9 cellular contexts compared by ENCODE assay signal in the genomic region with DNA sequence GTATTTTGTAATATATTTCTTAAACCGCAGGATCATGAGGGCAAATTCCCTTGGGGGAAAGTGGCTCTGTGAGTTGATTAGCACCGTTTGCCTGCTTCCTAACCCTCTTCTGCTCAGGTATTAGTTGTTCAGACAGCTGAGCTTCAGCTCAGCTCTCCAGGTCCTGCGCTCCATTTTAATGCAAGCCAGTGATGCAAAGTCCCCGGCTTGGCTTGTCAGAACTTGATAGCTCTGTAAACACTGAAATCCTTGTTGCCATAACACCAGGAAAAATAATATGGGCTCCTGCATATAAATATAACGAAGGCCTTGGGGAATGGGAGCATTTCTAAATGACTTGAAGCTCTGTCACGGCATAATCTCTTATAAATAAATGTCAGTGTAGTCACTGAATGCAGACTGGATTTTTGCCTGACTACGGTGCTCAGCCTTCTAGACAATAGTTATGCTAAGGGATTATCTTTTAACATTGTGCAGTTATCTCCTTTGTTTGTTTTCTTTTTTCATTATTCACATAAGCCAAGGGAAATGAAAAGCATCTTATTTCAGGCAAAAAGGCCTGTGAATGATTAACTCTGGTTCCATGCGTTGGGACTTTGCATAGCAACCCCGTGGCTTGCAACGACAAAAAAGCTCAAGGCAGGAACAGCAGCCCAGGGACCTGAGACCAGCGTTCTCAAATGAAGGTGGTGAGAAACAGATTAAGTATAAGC.
DNase-seq lines count a peak whose midpoint lies in the region; ATAC-seq, FAIRE-seq and TF ChIP-seq lines count a peak whose summit lies in the region.
"Had no signal": no experiment of that assay in that cellular context is flagged by ENCODE, and none has a peak within 500 bp of the region (broad histone marks: within the 10 kb centered on the region; RNA-seq: fewer than 3 reads in every experiment).

No MANE protein-coding gene starts in this region.

- no peak for TF ChIP-seq CTCF in A549 (IDR thresholded peaks at IDR 0.05)
- TF ChIP-seq CTCF in VCaP (conservative IDR thresholded peaks at IDR 0.05), result no peak

- H3K4me1 ChIP-seq in A549 (peaks cover 25% of the 10 kb centered on the region), HUES48 (ENCODE audit: control insufficient read depth, insufficient read depth, low read length) (peaks cover 17% of the 10 kb centered on the region)

- H3K4me2 ChIP-seq in A549, result peak overlapping the region; percentile 78

- H3K27me3 Mint-ChIP-seq in natural killer cell treated with Interleukin-12 subunit alpha and Interleukin-12 subunit beta and Interleukin-15 and Interleukin-18, amount 100 ng/mL, for 72 hours, result no peaks in the 10 kb centered on the region
- H3K27me3 Mint-ChIP-seq: activated naive CD4-positive, alpha-beta T cell treated with anti-CD3 and anti-CD28 coated beads, Interleukin-2, amount 50 U/mL, for 24 hours had no signal

- no peak for TF ChIP-seq EP300 in A549 (IDR thresholded peaks at IDR 0.05)

- peaks cover 0 to 11% of the 10 kb centered on the region in 2 donors for H3K4me1 Mint-ChIP-seq in natural killer cell treated with Interleukin-12 subunit alpha and Interleukin-12 subunit beta and Interleukin-15 and Interleukin-18, amount 100 ng/mL, for 72 hours (ENCODE audit: low read depth in 2 of 2)
- H3K4me1 Mint-ChIP-seq: activated naive CD4-positive, alpha-beta T cell treated with anti-CD3 and anti-CD28 coated beads, Interleukin-2, amount 50 U/mL, for 24 hours had no signal

- no peak overlapping the region for H3K4me3 Mint-ChIP-seq in natural killer cell treated with Interleukin-12 subunit alpha and Interleukin-12 subunit beta and Interleukin-15 and Interleukin-18, amount 100 ng/mL, for 72 hours
- H3K4me3 Mint-ChIP-seq: activated naive CD4-positive, alpha-beta T cell treated with anti-CD3 and anti-CD28 coated beads, Interleukin-2, amount 50 U/mL, for 24 hours had no signal

- no peaks in the 10 kb centered on the region for H3K27me3 ChIP-seq in HUES48 (ENCODE audit: control insufficient read depth, insufficient read depth, low read length)

- WGBS in A549 (ENCODE audit: missing lambda C conversion rate), result 3% methylated on average over 11 of the region's 11 CpGs

- H3K9me3 ChIP-seq in A549 (no peaks in the 10 kb centered on the region), HUES48 (ENCODE audit: control insufficient read depth, insufficient read depth, low read length) (no peaks in the 10 kb centered on the region)

- H3K36me3 ChIP-seq in HUES48 (ENCODE audit: control insufficient read depth, insufficient read depth, low read length), result no peaks in the 10 kb centered on the region

- no peak overlapping the region for H3K27ac Mint-ChIP-seq in natural killer cell treated with Interleukin-12 subunit alpha and Interleukin-12 subunit beta and Interleukin-15 and Interleukin-18, amount 100 ng/mL, for 72 hours
- H3K27ac Mint-ChIP-seq: activated naive CD4-positive, alpha-beta T cell treated with anti-CD3 and anti-CD28 coated beads, Interleukin-2, amount 50 U/mL, for 24 hours had no signal

- no peak for TF ChIP-seq RAD21 in A549 (conservative IDR thresholded peaks at IDR 0.05 in 1 of 2, IDR thresholded peaks at IDR 0.05 in 1 of 2)

- H3K27ac ChIP-seq in A549 (peak overlapping the region; percentile 60 to 68), HUES48 (ENCODE audit: low read depth, low read length) (peak overlapping the region; percentile 62), VCaP (peak overlapping the region; percentile 87)

- DNase-seq in A549 (ENCODE audit: low read depth in 1 of 2, low spot score in 1 of 2), result peak; percentile 23 to 79
- DNase-seq in iPS-NIHi7 (ENCODE audit: extremely low spot score), result peak; percentile 26
- DNase-seq in superior temporal gyrus (ENCODE audit: extremely low spot score), result peak; percentile 22
- DNase-seq in C1 segment of cervical spinal cord (lab: John Stamatoyannopoulos, UW), result no peak
- DNase-seq in natural killer cell treated with Interleukin-12 subunit alpha and Interleukin-12 subunit beta and Interleukin-15 and Interleukin-18, amount 100 ng/mL, for 72 hours (ENCODE audit: low spot score), result no peak

- CTCF ChIA-PET in A549 (lab: Yijun Ruan, JAX), result interaction anchor here (1.1 to 1.7 kb wide), 2 partner anchors 11 to 60 kb away, joined by 3 to 8 read pairs; no protein-coding TSS in a partner anchor

- H3K36me3 Mint-ChIP-seq in natural killer cell treated with Interleukin-12 subunit alpha and Interleukin-12 subunit beta and Interleukin-15 and Interleukin-18, amount 100 ng/mL, for 72 hours, result no peaks in the 10 kb centered on the region
- H3K36me3 Mint-ChIP-seq: activated naive CD4-positive, alpha-beta T cell treated with anti-CD3 and anti-CD28 coated beads, Interleukin-2, amount 50 U/mL, for 24 hours had no signal

- POLR2A ChIA-PET in A549 (lab: Yijun Ruan, JAX), result no interaction called here

- peak; percentile 93 to 95 for ATAC-seq in A549
- peak; percentile 43 for ATAC-seq in GM21381 (IDR thresholded peaks at IDR 0.05; ENCODE audit: unreplicated experiment)
- ATAC-seq in natural killer cell treated with Interleukin-12 subunit alpha and Interleukin-12 subunit beta and Interleukin-15 and Interleukin-18, amount 100 ng/mL, for 72 hours, result no peak

- no peak for FAIRE-seq in A549 (lab: Jason Lieb, UNC)

- H3K9me3 Mint-ChIP-seq in natural killer cell treated with Interleukin-12 subunit alpha and Interleukin-12 subunit beta and Interleukin-15 and Interleukin-18, amount 100 ng/mL, for 72 hours, result no peaks in the 10 kb centered on the region
- H3K9me3 Mint-ChIP-seq: activated naive CD4-positive, alpha-beta T cell treated with anti-CD3 and anti-CD28 coated beads, Interleukin-2, amount 50 U/mL, for 24 hours had no signal

- no peak for TF ChIP-seq POLR2A in A549 (IDR thresholded peaks at IDR 0.05; ENCODE audit: low read length)

- H3K9ac ChIP-seq in HUES48 (ENCODE audit: low read depth, low read length), result no peak overlapping the region

- peak overlapping the region; percentile 27; the same call in 2 of the 3 replicates for H3K4me3 ChIP-seq in A549
- H3K4me3 ChIP-seq in HUES48 (ENCODE audit: low read depth, low read length), result no peak overlapping the region

TF ChIP-seq in A549, 52 proteins besides CTCF, POLR2A, EP300 and RAD21:
- peak; percentile 24; the same call in 1 of the 2 replicates for TF ChIP-seq RFX5 (IDR thresholded peaks at IDR 0.05)
- no peak for TF ChIP-seq ESRRA (IDR thresholded peaks at IDR 0.05; ENCODE audit: borderline replicate concordance, low read length)
TF ChIP-seq in A549: peak in this region for 1.

Comparison
In these comparisons a context has a peak if more than half of its experiments do, and no peak if none do; other contexts are left out.
1. ATAC-seq: peak in A549 (2 of 2) and GM21381 (single experiment); none in natural killer cell treated with Interleukin-12 subunit alpha and Interleukin-12 subunit beta and Interleukin-15 and Interleukin-18, amount 100 ng/mL, for 72 hours (0 of 2).
2. DNase-seq: peak in A549 (2 of 2), iPS-NIHi7 (single experiment) and superior temporal gyrus (single experiment); none in C1 segment of cervical spinal cord (0 of 14) and natural killer cell treated with Interleukin-12 subunit alpha and Interleukin-12 subunit beta and Interleukin-15 and Interleukin-18, amount 100 ng/mL, for 72 hours (single experiment).
3. Peak in every context shown above with its lines, with median percentiles within 50 percentile points of each other: H3K27ac ChIP-seq.